10 cellular contexts compared by ENCODE assay signal in the genomic region with DNA sequence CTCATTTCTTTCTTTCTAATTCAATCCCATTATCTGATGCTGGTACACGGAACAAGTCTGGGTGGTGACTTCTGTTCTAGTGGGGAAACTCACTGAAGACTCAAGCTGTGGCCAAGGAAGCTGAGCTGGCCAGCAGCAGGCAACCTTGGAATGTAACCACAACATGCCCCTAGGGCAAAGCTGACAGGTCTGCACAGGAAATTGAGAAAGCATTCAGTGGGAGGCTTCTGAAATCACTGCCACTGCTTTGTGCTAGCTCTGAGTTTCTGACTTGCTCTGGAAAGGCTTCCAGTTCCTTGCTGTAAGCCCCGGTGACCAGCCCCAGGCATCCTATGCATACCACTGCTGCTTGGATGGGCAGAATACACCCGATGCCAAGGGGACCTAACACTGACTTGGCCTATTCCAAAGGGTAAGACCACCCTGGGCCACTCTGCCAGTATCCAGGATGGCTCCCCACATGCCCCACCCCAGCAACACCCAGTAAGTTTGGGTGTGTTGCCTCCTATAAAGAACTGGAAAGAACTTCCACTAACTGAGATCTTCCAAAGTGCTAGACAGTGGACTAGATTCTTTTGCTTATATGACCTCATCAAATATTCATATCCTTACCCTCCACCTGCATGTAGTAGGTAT.
DNase-seq lines count a peak whose midpoint lies in the region; ATAC-seq and TF ChIP-seq lines count a peak whose summit lies in the region.
"Had no signal": no experiment of that assay in that cellular context is flagged by ENCODE, and none has a peak within 500 bp of the region (broad histone marks: within the 10 kb centered on the region; RNA-seq: fewer than 3 reads in every experiment).

No MANE protein-coding gene starts in this region.

- H2BK20ac ChIP-seq in H9 (ENCODE audit: low read depth, low read length, poor library complexity, severe bottlenecking): no peak overlapping the region

- H4K5ac ChIP-seq in H9 (ENCODE audit: insufficient read length, low read depth, low read length): no peak overlapping the region

- H4K20me1 ChIP-seq in H9 (ENCODE audit: control insufficient read depth, insufficient read depth, insufficient read length): no peaks in the 10 kb centered on the region

- ATAC-seq in upper lobe of right lung: peak; percentile 59
- no peak for ATAC-seq in GM19455 (IDR thresholded peaks at IDR 0.05; ENCODE audit: unreplicated experiment)

- intact Hi-C loops in upper lobe of right lung (cut with DNase I): no loop called here

- H3K4me3 Mint-ChIP-seq in H9 (no peak overlapping the region), nephron progenitor cell (no peak overlapping the region)
- no peak overlapping the region for H3K4me3 Mint-ChIP-seq in activated CD4-positive, alpha-beta T cell treated with anti-CD3 and anti-CD28 coated beads, Interleukin-2, amount 10 ng/mL, durations not matched to agents 7 days and 5 days
- H3K4me3 Mint-ChIP-seq: dendritic cell treated with granulocyte-macrophage colony-stimulating factor and Interleukin-4, amounts not matched to agents 40 ng/mL and 50 ng/mL, for 4 days; mesothelial cell of epicardium had no signal

- CTCF ChIA-PET in activated CD4-positive, alpha-beta T cell treated with anti-CD3 and anti-CD28 coated beads, Interleukin-2, amount 10 ng/mL, durations not matched to agents 7 days and 5 days (lab: Charles Lee): no interaction called here

- H3K27ac ChIP-seq in H9 (ENCODE audit: insufficient read length, low read depth, low read length): no peak overlapping the region
- no peak overlapping the region for H3K27ac ChIP-seq in upper lobe of right lung

- no peaks in the 10 kb centered on the region for H3K79me2 ChIP-seq in H9 (ENCODE audit: insufficient read depth, low read length)

- no peaks in the 10 kb centered on the region for H3K79me1 ChIP-seq in H9 (ENCODE audit: insufficient read depth, low read depth, low read length, poor library complexity, severe bottlenecking)

- no peak overlapping the region for H2BK5ac ChIP-seq in H9 (ENCODE audit: insufficient read length, low read length)

- H3K23ac ChIP-seq in H9 (ENCODE audit: insufficient read length, low read depth, low read length): no peak overlapping the region

- no peak overlapping the region for H2BK120ac ChIP-seq in H9 (ENCODE audit: low read depth, low read length, poor library complexity, severe bottlenecking)

- TF ChIP-seq CTCF in H9 (conservative IDR thresholded peaks at IDR 0.05): no peak
- TF ChIP-seq CTCF in foreskin fibroblast (IDR thresholded peaks at IDR 0.05; ENCODE audit: low read depth, low read length): no peak
- TF ChIP-seq CTCF in upper lobe of right lung (IDR thresholded peaks at IDR 0.05): no peak
- TF ChIP-seq CTCF in nephron progenitor cell (IDR thresholded peaks at IDR 0.05): no peak

- no peaks in the 10 kb centered on the region for H3K9me3 ChIP-seq in H9 (ENCODE audit: control insufficient read depth, low read depth, low read length)
- H3K9me3 ChIP-seq in upper lobe of right lung: no peaks in the 10 kb centered on the region

- H3K36me3 ChIP-seq in upper lobe of right lung: no peaks in the 10 kb centered on the region

- H3K36me3 Mint-ChIP-seq in H9 (ENCODE audit: insufficient read depth in 1 of 3, low read depth in 3 of 3) (no peaks in the 10 kb centered on the region), nephron progenitor cell (ENCODE audit: low read depth) (no peaks in the 10 kb centered on the region)
- H3K36me3 Mint-ChIP-seq in activated CD4-positive, alpha-beta T cell treated with anti-CD3 and anti-CD28 coated beads, Interleukin-2, amount 10 ng/mL, durations not matched to agents 7 days and 5 days (ENCODE audit: low read depth): no peaks in the 10 kb centered on the region
- H3K36me3 Mint-ChIP-seq: mesothelial cell of epicardium had no signal

- H3K4me3 ChIP-seq in foreskin fibroblast (ENCODE audit: low read depth in 1 of 2, low read length in 2 of 2) (no peak overlapping the region), upper lobe of right lung (no peak overlapping the region)

- H3K9me3 Mint-ChIP-seq in H9 (no peaks in the 10 kb centered on the region), nephron progenitor cell (no peaks in the 10 kb centered on the region)
- no peaks in the 10 kb centered on the region for H3K9me3 Mint-ChIP-seq in activated CD4-positive, alpha-beta T cell treated with anti-CD3 and anti-CD28 coated beads, Interleukin-2, amount 10 ng/mL, durations not matched to agents 7 days and 5 days
- H3K9me3 Mint-ChIP-seq: dendritic cell treated with granulocyte-macrophage colony-stimulating factor and Interleukin-4, amounts not matched to agents 40 ng/mL and 50 ng/mL, for 4 days; mesothelial cell of epicardium had no signal

- DNase-seq in H9: peak; percentile 49
- DNase-seq in SW480 (ENCODE audit: low spot score): peak; percentile 13
- DNase-seq in foreskin fibroblast: peak; percentile 95 to 97
- no peak for DNase-seq in upper lobe of right lung
- no peak for DNase-seq in activated CD4-positive, alpha-beta T cell treated with anti-CD3 and anti-CD28 coated beads, Interleukin-2, amount 10 ng/mL, durations not matched to agents 7 days and 5 days
- no peak for DNase-seq in nephron progenitor cell
- DNase-seq: RPMI8226 had no signal

- H3K18ac ChIP-seq in H9 (ENCODE audit: insufficient read length, low read depth, low read length): no peak overlapping the region

- no peak overlapping the region for H3K4ac ChIP-seq in H9 (ENCODE audit: low read depth, low read length)

- H3K27me3 ChIP-seq in H9 (ENCODE audit: insufficient read depth, low read length) (no peaks in the 10 kb centered on the region), upper lobe of right lung (no peaks in the 10 kb centered on the region)

- H3K4me1 Mint-ChIP-seq in H9 (peaks cover 1 to 2% of the 10 kb centered on the region in 2 experiments; a peak in 3 of 4 replicates), nephron progenitor cell (peaks cover 46% of the 10 kb centered on the region)
- H3K4me1 Mint-ChIP-seq in activated CD4-positive, alpha-beta T cell treated with anti-CD3 and anti-CD28 coated beads, Interleukin-2, amount 10 ng/mL, durations not matched to agents 7 days and 5 days: no peaks in the 10 kb centered on the region

- H3K27ac Mint-ChIP-seq in H9 (no peak overlapping the region), nephron progenitor cell (no peak overlapping the region)
- H3K27ac Mint-ChIP-seq in activated CD4-positive, alpha-beta T cell treated with anti-CD3 and anti-CD28 coated beads, Interleukin-2, amount 10 ng/mL, durations not matched to agents 7 days and 5 days: no peak overlapping the region
- H3K27ac Mint-ChIP-seq: dendritic cell treated with granulocyte-macrophage colony-stimulating factor and Interleukin-4, amounts not matched to agents 40 ng/mL and 50 ng/mL, for 4 days; mesothelial cell of epicardium had no signal

- H3K9ac ChIP-seq in H9 (ENCODE audit: extremely low read depth, insufficient read length, low read length): no peak overlapping the region

- no peak overlapping the region for H3K14ac ChIP-seq in H9 (ENCODE audit: insufficient read depth, low read length)

- H3K23me2 ChIP-seq in H9 (ENCODE audit: insufficient read length, low read depth, low read length, poor library complexity, severe bottlenecking): no peaks in the 10 kb centered on the region

- no peak overlapping the region for H2AK5ac ChIP-seq in H9 (ENCODE audit: insufficient read length, low read length)

- H2AFZ ChIP-seq in H9 (ENCODE audit: low read length): no peak overlapping the region

- no peak overlapping the region for H3T11ph ChIP-seq in H9 (ENCODE audit: low read length)

- H3K4me2 ChIP-seq in H9 (ENCODE audit: insufficient read depth, insufficient read length, low read length): no peak overlapping the region

- no CpG with 5 or more reads among the region's 3 CpGs for WGBS in H9 (ENCODE audit: extremely low coverage, insufficient read length, low lambda C conversion rate)

- POLR2A ChIA-PET in activated CD4-positive, alpha-beta T cell treated with anti-CD3 and anti-CD28 coated beads, Interleukin-2, amount 10 ng/mL, durations not matched to agents 7 days and 5 days (lab: Charles Lee): no interaction called here

- H2BK15ac ChIP-seq in H9 (ENCODE audit: low read depth, low read length): no peak overlapping the region

- H3K27me3 Mint-ChIP-seq in H9 (ENCODE audit: low read depth) (no peaks in the 10 kb centered on the region; the same call in 1 of the 2 replicates), nephron progenitor cell (ENCODE audit: low read depth, poor library complexity) (peaks cover 3% of the 10 kb centered on the region)
- peaks cover 2% of the 10 kb centered on the region for H3K27me3 Mint-ChIP-seq in activated CD4-positive, alpha-beta T cell treated with anti-CD3 and anti-CD28 coated beads, Interleukin-2, amount 10 ng/mL, durations not matched to agents 7 days and 5 days

- H2BK12ac ChIP-seq in H9 (ENCODE audit: insufficient read length, low read depth, low read length): no peak overlapping the region

- no peak overlapping the region for H4K91ac ChIP-seq in H9 (ENCODE audit: insufficient read length, low read depth, low read length)

- no peak overlapping the region for H4K8ac ChIP-seq in H9 (replicated peaks; ENCODE audit: insufficient read length, low read depth, low read length)

- no peak overlapping the region for H3K56ac ChIP-seq in H9 (ENCODE audit: insufficient read length, low read depth, low read length)

- no peaks in the 10 kb centered on the region for H3K4me1 ChIP-seq in H9 (ENCODE audit: insufficient read depth, low read length)
- H3K4me1 ChIP-seq in upper lobe of right lung: no peaks in the 10 kb centered on the region

Comparison
In these comparisons a context has a peak if more than half of its experiments do, and no peak if none do; other contexts are left out.
1. DNase-seq: peak in H9 (single experiment), SW480 (single experiment) and foreskin fibroblast (2 of 2); none in upper lobe of right lung (single experiment), activated CD4-positive, alpha-beta T cell treated with anti-CD3 and anti-CD28 coated beads, Interleukin-2, amount 10 ng/mL, durations not matched to agents 7 days and 5 days (single experiment) and nephron progenitor cell (single experiment).